1 cellular context compared by ENCODE assay signal in genomic region chr5:115578657-115579056, GRCh38.
TF ChIP-seq lines count a peak whose summit lies in the region.

No MANE protein-coding gene starts in this region.

TF ChIP-seq in GM12878, 131 proteins besides CTCF, POLR2A, EP300 and RAD21 (continued from another document):
- TF ChIP-seq REST (IDR thresholded peaks at IDR 0.05; ENCODE audit: low read depth, low read length) (no peak), MAX (IDR thresholded peaks at IDR 0.05; ENCODE audit: low read depth, low read length) (no peak), SMC3 (IDR thresholded peaks at IDR 0.05; ENCODE audit: borderline replicate concordance, low read length) (no peak), STAT1 (conservative IDR thresholded peaks at IDR 0.05) (no peak), PAX8 (IDR thresholded peaks at IDR 0.05) (no peak), USF1 (IDR thresholded peaks at IDR 0.05; ENCODE audit: borderline replicate concordance, extremely low read length, insufficient read depth, low read depth, low read length) (no peak), HSF1 (IDR thresholded peaks at IDR 0.05; ENCODE audit: low read depth, low read length) (no peak), YY1 (IDR thresholded peaks at IDR 0.05; ENCODE audit: low read depth, low read length) (no peak), CBFB (IDR thresholded peaks at IDR 0.05; ENCODE audit: low read depth) (no peak), BCLAF1 (IDR thresholded peaks at IDR 0.05) (no peak), RB1 (IDR thresholded peaks at IDR 0.05; ENCODE audit: borderline replicate concordance) (no peak), MEF2B (IDR thresholded peaks at IDR 0.05; ENCODE audit: partially characterized antibody, poor library complexity, severe bottlenecking) (no peak), RAD51 (IDR thresholded peaks at IDR 0.05) (no peak), ZBTB40 (IDR thresholded peaks at IDR 0.05; ENCODE audit: borderline replicate concordance) (no peak), HCFC1 (IDR thresholded peaks at IDR 0.05; ENCODE audit: low read length) (no peak), NR2C2 (IDR thresholded peaks at IDR 0.05; ENCODE audit: borderline replicate concordance, control insufficient read depth, insufficient read length, low read depth) (no peak), KLF5 (IDR thresholded peaks at IDR 0.05; ENCODE audit: partially characterized antibody) (no peak), ASH2L (IDR thresholded peaks at IDR 0.05; ENCODE audit: borderline replicate concordance, low read depth) (no peak), JUND (IDR thresholded peaks at IDR 0.05; ENCODE audit: low read depth, low read length) (no peak), PKNOX1 (IDR thresholded peaks at IDR 0.05) (no peak), ZNF384 (IDR thresholded peaks at IDR 0.05; ENCODE audit: borderline replicate concordance, low read depth, low read length) (peak; percentile 42; the same call in 1 of the 2 replicates)
